14 cellular contexts compared by ENCODE assay signal in the genomic region with DNA sequence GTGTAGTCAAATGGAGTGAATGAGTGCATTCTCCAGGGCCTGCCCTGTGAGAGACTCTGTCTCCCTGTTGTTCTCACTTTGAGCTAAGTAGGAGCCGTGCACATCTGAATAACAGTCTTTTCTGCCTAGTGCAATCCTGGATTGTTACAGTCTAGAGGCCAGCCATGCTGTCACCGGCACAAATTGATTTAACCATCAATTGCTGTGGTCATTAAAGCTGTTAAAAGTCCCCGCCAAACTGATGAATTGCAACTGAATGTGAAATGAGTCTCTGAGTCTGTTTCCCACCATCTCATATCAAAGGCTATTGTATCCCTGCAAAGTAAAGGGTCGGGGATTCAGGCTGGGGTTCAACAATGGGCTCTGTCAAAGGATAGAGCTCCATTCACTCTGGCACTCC.
DNase-seq lines count a peak whose midpoint lies in the region; ATAC-seq, FAIRE-seq and TF ChIP-seq lines count a peak whose summit lies in the region.
"Had no signal": no experiment of that assay in that cellular context is flagged by ENCODE, and none has a peak within 500 bp of the region (broad histone marks: within the 10 kb centered on the region; RNA-seq: fewer than 3 reads in every experiment).

No MANE protein-coding gene starts in this region.

- in situ Hi-C loops in ACHN (cut with HindIII; ENCODE audit: low pct_ligation_motif_present, low pct_unique_long_range_greater_than_20kb, low sequenced_read_pairs), result no loop called here

- no peaks in the 10 kb centered on the region for H3K36me3 Mint-ChIP-seq in astrocyte (ENCODE audit: low read depth, unreplicated experiment)
- H3K36me3 Mint-ChIP-seq: activated naive CD8-positive, alpha-beta T cell treated with anti-CD3 and anti-CD28 coated beads, Interleukin-2, amount 10 ng/mL, durations not matched to agents 7 days and 5 days had no signal

- FAIRE-seq in astrocyte (lab: Jason Lieb, UNC), result no peak

- DNase-seq in NCI-H1048 (lab: John Stamatoyannopoulos, UW) (peak; percentile 90), astrocyte (ENCODE audit: low read depth) (peak; percentile 36), islet precursor cell (peak; percentile 61), substantia nigra (lab: John Stamatoyannopoulos, UW) (peak in 28 of 49 donors; percentile 1 to 46 (median 14)), ACHN (no peak), NOMO-1 (lab: John Stamatoyannopoulos, UW; ENCODE audit: unreplicated experiment in 2 of 2) (no peak)
- DNase-seq in stimulated activated naive CD8-positive, alpha-beta T cell treated with anti-CD3 and anti-CD28 coated beads, Interleukin-15, Interleukin-2, amounts not matched to agents 100 U/mL and 50 U/mL, for 24 hours, result no peak
- DNase-seq: activated CD8-positive, alpha-beta memory T cell treated with anti-CD3 and anti-CD28 coated beads, Interleukin-2, amount 50 U/mL, for 48 hours; activated naive CD8-positive, alpha-beta T cell treated with anti-CD3 and anti-CD28 coated beads, Interleukin-2, amount 10 ng/mL, durations not matched to agents 7 days and 5 days; effector memory CD8-positive, alpha-beta T cell; NCI-H2081 treated with DMSO at 0.1 percent for 48 hours; RPMI8226; sigmoid colon had no signal

- H3K4me1 Mint-ChIP-seq in astrocyte (ENCODE audit: low read depth, unreplicated experiment), result peaks cover 16% of the 10 kb centered on the region
- H3K4me1 Mint-ChIP-seq: activated naive CD8-positive, alpha-beta T cell treated with anti-CD3 and anti-CD28 coated beads, Interleukin-2, amount 10 ng/mL, durations not matched to agents 7 days and 5 days had no signal

- TF ChIP-seq CTCF in astrocyte (IDR thresholded peaks at IDR 0.05; ENCODE audit: insufficient read depth, low read depth, low read length), result no peak

- no peaks in the 10 kb centered on the region for H3K27me3 Mint-ChIP-seq in astrocyte (ENCODE audit: low read depth, unreplicated experiment)
- H3K27me3 Mint-ChIP-seq: activated naive CD8-positive, alpha-beta T cell treated with anti-CD3 and anti-CD28 coated beads, Interleukin-2, amount 10 ng/mL, durations not matched to agents 7 days and 5 days; effector memory CD8-positive, alpha-beta T cell had no signal

- peak overlapping the region; percentile 66 for H3K27ac Mint-ChIP-seq in astrocyte (ENCODE audit: unreplicated experiment)
- H3K27ac Mint-ChIP-seq: activated naive CD8-positive, alpha-beta T cell treated with anti-CD3 and anti-CD28 coated beads, Interleukin-2, amount 10 ng/mL, durations not matched to agents 7 days and 5 days; effector memory CD8-positive, alpha-beta T cell had no signal

- ATAC-seq in stimulated activated naive CD8-positive, alpha-beta T cell treated with anti-CD3 and anti-CD28 coated beads, Interleukin-15, Interleukin-2, amounts not matched to agents 100 U/mL and 50 U/mL, for 24 hours, result no peak
- ATAC-seq: effector memory CD8-positive, alpha-beta T cell had no signal

- no peaks in the 10 kb centered on the region for H4K20me1 ChIP-seq in astrocyte (ENCODE audit: insufficient read depth, low read length)

- peak overlapping the region; percentile 38 for H3K27ac ChIP-seq in astrocyte (ENCODE audit: low read depth, low read length)
- no peak overlapping the region for H3K27ac ChIP-seq in substantia nigra (ENCODE audit: low read depth, low read length, poor library complexity, severe bottlenecking)
- H3K27ac ChIP-seq: sigmoid colon, thoracic aorta had no signal

- H3K4me3 Mint-ChIP-seq in astrocyte (ENCODE audit: unreplicated experiment), result no peak overlapping the region
- H3K4me3 Mint-ChIP-seq: activated naive CD8-positive, alpha-beta T cell treated with anti-CD3 and anti-CD28 coated beads, Interleukin-2, amount 10 ng/mL, durations not matched to agents 7 days and 5 days; effector memory CD8-positive, alpha-beta T cell had no signal

- no peaks in the 10 kb centered on the region for H3K9me3 ChIP-seq in astrocyte (ENCODE audit: insufficient read depth, low read depth, low read length)
- H3K9me3 ChIP-seq: sigmoid colon, thoracic aorta had no signal

- peak overlapping the region; percentile 30 for H3K4me3 ChIP-seq in astrocyte (ENCODE audit: insufficient read depth, low read depth, low read length)
- H3K4me3 ChIP-seq: thoracic aorta had no signal

- peak overlapping the region; percentile 45 for H3K9ac ChIP-seq in astrocyte (ENCODE audit: low read length)

- peak overlapping the region; percentile 78 for H3K4me2 ChIP-seq in astrocyte (ENCODE audit: low read length)

- no peaks in the 10 kb centered on the region for H3K9me3 Mint-ChIP-seq in astrocyte (ENCODE audit: unreplicated experiment)
- H3K9me3 Mint-ChIP-seq: activated naive CD8-positive, alpha-beta T cell treated with anti-CD3 and anti-CD28 coated beads, Interleukin-2, amount 10 ng/mL, durations not matched to agents 7 days and 5 days had no signal

- H3K79me2 ChIP-seq in astrocyte (ENCODE audit: insufficient read depth, low read length), result no peaks in the 10 kb centered on the region

- peaks cover 16% of the 10 kb centered on the region for H3K4me1 ChIP-seq in astrocyte (ENCODE audit: insufficient read depth, low read length)

- H2AFZ ChIP-seq in astrocyte (ENCODE audit: low read depth, low read length), result peak overlapping the region; percentile 70

- H3K27me3 ChIP-seq in astrocyte (ENCODE audit: insufficient read depth, low read length), result no peaks in the 10 kb centered on the region
- H3K27me3 ChIP-seq: sigmoid colon had no signal

- no peaks in the 10 kb centered on the region for H3K36me3 ChIP-seq in astrocyte (ENCODE audit: insufficient read depth, low read length)
- H3K36me3 ChIP-seq: sigmoid colon, thoracic aorta had no signal

Comparison
In these comparisons a context has a peak if more than half of its experiments do, and no peak if none do; other contexts are left out.
1. DNase-seq: peak in NCI-H1048 (single experiment), astrocyte (single experiment), islet precursor cell (single experiment) and substantia nigra (28 of 49); none in ACHN (single experiment), stimulated activated naive CD8-positive, alpha-beta T cell treated with anti-CD3 and anti-CD28 coated beads, Interleukin-15, Interleukin-2, amounts not matched to agents 100 U/mL and 50 U/mL, for 24 hours (single experiment) and NOMO-1 (0 of 2).